In the genomic region with DNA sequence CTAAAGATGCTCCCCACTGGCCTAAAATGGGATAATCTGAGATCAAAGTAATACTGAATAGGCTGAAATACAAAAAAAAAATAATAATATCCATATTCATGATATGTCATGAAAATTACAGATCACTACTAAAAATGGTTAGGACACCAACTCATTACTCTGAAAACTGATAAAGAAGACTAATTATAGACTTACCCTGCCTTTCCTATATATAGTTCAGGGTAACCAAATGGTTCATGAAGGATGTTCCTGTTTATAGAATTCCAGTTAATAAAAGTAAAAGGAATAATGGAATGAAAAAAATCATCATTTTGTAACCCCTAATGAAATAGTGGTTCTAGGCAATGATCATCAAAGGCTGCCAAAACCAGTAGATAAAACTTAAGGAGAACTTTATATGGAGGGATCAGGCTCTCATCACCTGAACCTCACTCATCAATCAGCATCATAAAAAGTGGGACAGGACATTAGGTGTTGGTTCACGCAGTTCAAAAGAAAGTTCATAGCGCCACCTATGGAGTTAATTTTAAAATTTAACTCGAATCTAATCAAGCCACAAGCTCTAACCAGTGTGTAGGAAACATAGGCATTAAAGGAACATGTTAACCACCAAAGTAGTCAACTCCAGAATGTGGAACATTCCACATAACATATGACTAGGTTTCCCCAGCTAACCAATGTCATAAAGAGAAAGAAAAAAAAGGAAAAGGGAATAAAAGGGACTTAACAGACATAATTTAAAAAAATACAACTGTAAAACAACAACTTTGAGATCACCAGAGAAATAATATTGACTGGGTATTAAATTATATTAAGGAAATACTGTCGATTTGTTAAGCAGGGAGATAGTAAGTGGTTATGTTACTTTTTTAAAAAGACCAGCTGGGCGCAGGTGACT, we compare ENCODE assay signal across 8 cellular contexts. TPM values are rescaled to one million over a fixed set of nuclear protein-coding genes. Genes with fewer than 3 reads are reported as not detected.
DNase-seq lines count a peak whose midpoint lies in the region; ATAC-seq and TF ChIP-seq lines count a peak whose summit lies in the region.

No MANE protein-coding gene starts in this region.

- no peaks in the 10 kb centered on the region for H3K9me3 ChIP-seq in CD4-positive, alpha-beta T cell (ENCODE audit: control insufficient read depth, low read length)
- no peaks in the 10 kb centered on the region for H3K9me3 ChIP-seq in naive thymus-derived CD4-positive, alpha-beta T cell (ENCODE audit: control insufficient read depth in 2 of 3, low read length in 3 of 3)

- peaks cover 0 to 3% of the 10 kb centered on the region in 2 donors for H3K4me1 ChIP-seq in naive thymus-derived CD4-positive, alpha-beta T cell (ENCODE audit: control insufficient read depth in 2 of 2, insufficient read depth in 2 of 2, low read length in 2 of 2)

- POLR2A ChIA-PET in CD4-positive, alpha-beta T cell (lab: Charles Lee): interaction anchor here (0.6 to 2.7 kb wide), 3 partner anchors 35 to 696 kb away, joined by 3 to 6 read pairs (median 3); no protein-coding TSS in a partner anchor
- POLR2A ChIA-PET in naive thymus-derived CD4-positive, alpha-beta T cell (lab: Charles Lee): interaction anchor here (1.1 kb wide), 1 partner anchor 98 kb away, joined by 4 read pairs; no protein-coding TSS in a partner anchor

- no peaks in the 10 kb centered on the region for H3K36me3 ChIP-seq in naive thymus-derived CD4-positive, alpha-beta T cell (ENCODE audit: control insufficient read depth in 2 of 3, insufficient read depth in 3 of 3, low read length in 3 of 3)

- no peak overlapping the region for H3K4me3 Mint-ChIP-seq in CD4-positive, alpha-beta T cell
- no peak overlapping the region for H3K4me3 Mint-ChIP-seq in effector memory CD8-positive, alpha-beta T cell
- H3K4me3 Mint-ChIP-seq in naive thymus-derived CD4-positive, alpha-beta T cell: no peak overlapping the region

- H3K27me3 Mint-ChIP-seq in CD4-positive, alpha-beta T cell: no peaks in the 10 kb centered on the region
- no peaks in the 10 kb centered on the region for H3K27me3 Mint-ChIP-seq in effector memory CD8-positive, alpha-beta T cell
- H3K27me3 Mint-ChIP-seq in naive thymus-derived CD4-positive, alpha-beta T cell: no peaks in the 10 kb centered on the region

- peak; percentile 45 for TF ChIP-seq CTCF in CD4-positive, alpha-beta T cell (IDR thresholded peaks at IDR 0.05)

- intact Hi-C loops in CD4-positive, alpha-beta T cell (cut with DNase I, micrococcal nuclease): loop anchor here (1.0 to 2.0 kb wide), 2 partner anchors 696 to 697 kb away; no protein-coding TSS in a partner anchor
- intact Hi-C loops in naive thymus-derived CD4-positive, alpha-beta T cell (cut with micrococcal nuclease): loop anchor here (1.0 kb wide), 1 partner anchor 697 kb away; no protein-coding TSS in a partner anchor

- CTCF ChIA-PET in CD4-positive, alpha-beta T cell (lab: Charles Lee): interaction anchor here (0.6 to 0.8 kb wide), 3 partner anchors 10 to 696 kb away, joined by 3 to 5 read pairs (median 3); no protein-coding TSS in a partner anchor
- CTCF ChIA-PET in naive thymus-derived CD4-positive, alpha-beta T cell (lab: Charles Lee): interaction anchor here (0.5 to 0.8 kb wide), 2 partner anchors 23 to 91 kb away, joined by 3 to 4 read pairs; no protein-coding TSS in a partner anchor

- no peak overlapping the region for H3K27ac ChIP-seq in CD4-positive, alpha-beta T cell (ENCODE audit: low read depth, low read length)
- no peak overlapping the region for H3K27ac ChIP-seq in naive thymus-derived CD4-positive, alpha-beta T cell (ENCODE audit: low read depth, low read length)

- no peak for DNase-seq in CD4-positive, alpha-beta T cell
- DNase-seq in GM19238 (ENCODE audit: insufficient read length, low spot score) (peak; percentile 7), NCI-H82 treated with DMSO at 0.1 percent for 48 hours (lab: John Stamatoyannopoulos, UW; ENCODE audit: unreplicated experiment) (peak; percentile 12), globus pallidus (ENCODE audit: low spot score) (no peak), activated gamma-delta T cell treated with Interleukin-2 at 50 U/mL for 16 hours (no peak)
- DNase-seq in effector memory CD8-positive, alpha-beta T cell: no peak
- peak in 4 of 9 donors; percentile 4 to 37 (median 12) for DNase-seq in naive thymus-derived CD4-positive, alpha-beta T cell

- H3K27ac Mint-ChIP-seq in CD4-positive, alpha-beta T cell: peak overlapping the region; percentile 34
- peak overlapping the region; percentile 27 to 81 for H3K27ac Mint-ChIP-seq in effector memory CD8-positive, alpha-beta T cell
- H3K27ac Mint-ChIP-seq in naive thymus-derived CD4-positive, alpha-beta T cell: peak overlapping the region in 1 of 9 donors; percentile 21

- no peak overlapping the region for H3K4me3 ChIP-seq in naive thymus-derived CD4-positive, alpha-beta T cell (ENCODE audit: low read length)

- peaks cover 40% of the 10 kb centered on the region for H3K36me3 Mint-ChIP-seq in CD4-positive, alpha-beta T cell (ENCODE audit: low read depth)
- peaks cover 33% of the 10 kb centered on the region for H3K36me3 Mint-ChIP-seq in effector memory CD8-positive, alpha-beta T cell (ENCODE audit: insufficient read depth)
- H3K36me3 Mint-ChIP-seq in naive thymus-derived CD4-positive, alpha-beta T cell: peaks cover 0 to 27% (median 14%) of the 10 kb centered on the region in 5 donors

- peaks cover 11% of the 10 kb centered on the region for H3K4me1 Mint-ChIP-seq in CD4-positive, alpha-beta T cell (ENCODE audit: low read depth)
- H3K4me1 Mint-ChIP-seq in effector memory CD8-positive, alpha-beta T cell (ENCODE audit: low read depth in 2 of 2): peaks cover 5% of the 10 kb centered on the region in 2 donors
- peaks cover 4 to 19% (median 10%) of the 10 kb centered on the region in 7 donors for H3K4me1 Mint-ChIP-seq in naive thymus-derived CD4-positive, alpha-beta T cell

- peak; percentile 49 for ATAC-seq in CD4-positive, alpha-beta T cell (ENCODE audit: poor library complexity)
- ATAC-seq in effector memory CD8-positive, alpha-beta T cell (replicated peaks): peak; percentile 58
- ATAC-seq in naive thymus-derived CD4-positive, alpha-beta T cell: peak; percentile 49
- ATAC-seq in GM21515 (IDR thresholded peaks at IDR 0.05; ENCODE audit: unreplicated experiment): no peak

- no peaks in the 10 kb centered on the region for H3K27me3 ChIP-seq in CD4-positive, alpha-beta T cell (ENCODE audit: control insufficient read depth, insufficient read depth, low read length)
- no peaks in the 10 kb centered on the region for H3K27me3 ChIP-seq in naive thymus-derived CD4-positive, alpha-beta T cell (ENCODE audit: control insufficient read depth in 2 of 2, insufficient read depth in 2 of 2, low read length in 2 of 2)

- no peaks in the 10 kb centered on the region for H3K9me3 Mint-ChIP-seq in CD4-positive, alpha-beta T cell
- H3K9me3 Mint-ChIP-seq in effector memory CD8-positive, alpha-beta T cell: no peaks in the 10 kb centered on the region
- no peaks in the 10 kb centered on the region for H3K9me3 Mint-ChIP-seq in naive thymus-derived CD4-positive, alpha-beta T cell

RNA-seq across cellular contexts. Expression of gene P4HA1, which starts 35.7 kb away (rescaled TPM):
- total RNA-seq in CD4-positive, alpha-beta T cell: 1 to 10 TPM; 9.0 to 9.1 TPM
- total RNA-seq in naive thymus-derived CD4-positive, alpha-beta T cell: 10 to 100 TPM; 10.5 to 74.7 (median 14.7) TPM
- polyA plus RNA-seq in naive thymus-derived CD4-positive, alpha-beta T cell: 10 to 100 TPM; 13.4 to 16.8 TPM

RNA-seq across cellular contexts. Expression of gene NUDT13, which starts 49.3 kb away (rescaled TPM):
- under 1 TPM; 0.67 to 0.82 TPM for total RNA-seq in CD4-positive, alpha-beta T cell
- total RNA-seq in naive thymus-derived CD4-positive, alpha-beta T cell: 1 to 10 TPM; 1.2 to 3.5 (median 1.5) TPM
- polyA plus RNA-seq in naive thymus-derived CD4-positive, alpha-beta T cell: 1 to 10 TPM; 1.3 to 1.5 TPM

Comparison
In these comparisons a context has a peak if more than half of its experiments do, and no peak if none do; other contexts are left out.
1. DNase-seq: peak in GM19238 (single experiment) and NCI-H82 treated with DMSO at 0.1 percent for 48 hours (single experiment); none in CD4-positive, alpha-beta T cell (0 of 10), effector memory CD8-positive, alpha-beta T cell (0 of 3), globus pallidus (single experiment) and activated gamma-delta T cell treated with Interleukin-2 at 50 U/mL for 16 hours (single experiment).